Comparison of ENCODE assay signal across 8 cellular contexts in genomic region chr2:130355578-130356431, GRCh38. TPM values are rescaled to one million over a fixed set of nuclear protein-coding genes. Genes with fewer than 3 reads are reported as not detected.
DNase-seq lines count a peak whose midpoint lies in the region; ATAC-seq, FAIRE-seq and TF ChIP-seq lines count a peak whose summit lies in the region.

A gene with protein sequence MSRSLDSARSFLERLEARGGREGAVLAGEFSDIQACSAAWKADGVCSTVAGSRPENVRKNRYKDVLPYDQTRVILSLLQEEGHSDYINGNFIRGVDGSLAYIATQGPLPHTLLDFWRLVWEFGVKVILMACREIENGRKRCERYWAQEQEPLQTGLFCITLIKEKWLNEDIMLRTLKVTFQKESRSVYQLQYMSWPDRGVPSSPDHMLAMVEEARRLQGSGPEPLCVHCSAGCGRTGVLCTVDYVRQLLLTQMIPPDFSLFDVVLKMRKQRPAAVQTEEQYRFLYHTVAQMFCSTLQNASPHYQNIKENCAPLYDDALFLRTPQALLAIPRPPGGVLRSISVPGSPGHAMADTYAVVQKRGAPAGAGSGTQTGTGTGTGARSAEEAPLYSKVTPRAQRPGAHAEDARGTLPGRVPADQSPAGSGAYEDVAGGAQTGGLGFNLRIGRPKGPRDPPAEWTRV (plus strand): TSS chr2:130356056. CDS start chr2:130356108, 52 bp downstream.

- no peaks in the 10 kb centered on the region for H3K27me3 Mint-ChIP-seq in chondrocyte (ENCODE audit: low read depth)

- intact Hi-C loops in kidney (cut with DNase I) = no loop called here

- H3K4me1 ChIP-seq in kidney (ENCODE audit: control insufficient read depth in 1 of 2, insufficient read depth in 1 of 2, low read depth in 1 of 2, low read length in 2 of 2) = peaks cover 4 to 7% of the 10 kb centered on the region in 2 donors

- H3K4me3 Mint-ChIP-seq in chondrocyte (ENCODE audit: unreplicated experiment) = peak within 1 kb of the TSS; percentile 76

- H3K36me3 ChIP-seq in kidney (ENCODE audit: control insufficient read depth in 1 of 2, insufficient read depth in 2 of 2, low read length in 2 of 2) = no peaks in the 10 kb centered on the region

- H3K9me3 ChIP-seq in kidney (ENCODE audit: control insufficient read depth in 1 of 2, low read length in 2 of 2) = no peaks in the 10 kb centered on the region

- peaks cover 3% of the 10 kb centered on the region for H3K9me3 Mint-ChIP-seq in chondrocyte (ENCODE audit: low read depth)

- FAIRE-seq in kidney (lab: Jason Lieb, UNC) = no peak

- TF ChIP-seq CTCF in VCaP (conservative IDR thresholded peaks at IDR 0.05) (peak; percentile 76), chondrocyte (IDR thresholded peaks at IDR 0.05) (peak; percentile 83), kidney (IDR thresholded peaks at IDR 0.05; ENCODE audit: borderline replicate concordance, extremely low read depth, insufficient read depth) (peak; percentile 67)

- peak; percentile 86 for ATAC-seq in GM18511 (IDR thresholded peaks at IDR 0.05; ENCODE audit: unreplicated experiment)
- peak; percentile 78 for ATAC-seq in HG02970 (IDR thresholded peaks at IDR 0.05; ENCODE audit: low FRiP score, unreplicated experiment)

- H3K27ac ChIP-seq in VCaP (peak within 1 kb of the TSS; percentile 83), kidney (ENCODE audit: low read depth in 2 of 2, low read length in 2 of 2) (peak within 1 kb of the TSS in 1 of 2 donors; percentile 61)

- peaks cover 24% of the 10 kb centered on the region for H3K4me1 Mint-ChIP-seq in chondrocyte (ENCODE audit: low read depth)

- H3K9ac ChIP-seq in kidney (ENCODE audit: low read length in 2 of 2) = peak within 1 kb of the TSS; percentile 73 to 78

- peaks cover 2% of the 10 kb centered on the region for H3K36me3 Mint-ChIP-seq in chondrocyte (ENCODE audit: low read depth)

- peak within 1 kb of the TSS; percentile 10 for H3K27ac Mint-ChIP-seq in chondrocyte (ENCODE audit: unreplicated experiment)

- DNase-seq in AG08396 (ENCODE audit: low spot score) (peak; percentile 97), NCI-H2171 (lab: John Stamatoyannopoulos, UW) (peak; percentile 48), chondrocyte (ENCODE audit: low spot score) (peak; percentile 92), kidney (peak; percentile 96)
- DNase-seq in stimulated activated CD4-positive, alpha-beta T cell treated with anti-CD3 and anti-CD28 coated beads, Interleukin-12 subunit alpha, Interleukin-12 subunit beta, amount 100 ng/mL, for 4 hours = peak; percentile 63

- H3K4me3 ChIP-seq in kidney (ENCODE audit: low read length in 2 of 2) = peak within 1 kb of the TSS; percentile 69 to 74

RNA-seq across cellular contexts. Expression of the gene that starts here (rescaled TPM):
- total RNA-seq in chondrocyte (24.0 to 31.9 TPM (median 26.0 TPM) in 3 replicates), kidney (89.2 TPM)
- 34.8 TPM for polyA plus RNA-seq in kidney (ENCODE audit: insufficient read depth, low read depth, low replicate concordance)
